ENCODE assay signal across 10 cellular contexts in genomic region chr6:160348552-160349441, GRCh38. TPM values are rescaled to one million over a fixed set of nuclear protein-coding genes. Genes with fewer than 3 reads are reported as not detected.
DNase-seq lines count a peak whose midpoint lies in the region; ATAC-seq and TF ChIP-seq lines count a peak whose summit lies in the region.
"Had no signal": no experiment of that assay in that cellular context is flagged by ENCODE, and none has a peak within 500 bp of the region (broad histone marks: within the 10 kb centered on the region; RNA-seq: fewer than 3 reads in every experiment).

No MANE protein-coding gene starts in this region.

- no peaks in the 10 kb centered on the region for H3K36me3 ChIP-seq in ACC112 (ENCODE audit: insufficient read depth, low read length)
- no peaks in the 10 kb centered on the region for H3K36me3 ChIP-seq in muscle layer of duodenum (ENCODE audit: control insufficient read depth in 1 of 2, insufficient read depth in 2 of 2, low read length in 2 of 2)
- H3K36me3 ChIP-seq: neutrophil had no signal

- no peak for ATAC-seq in GM21576 (IDR thresholded peaks at IDR 0.05; ENCODE audit: unreplicated experiment)

- peak; percentile 31 for DNase-seq in LoVo (ENCODE audit: low spot score)
- DNase-seq in epithelial cell of proximal tubule (ENCODE audit: low read depth) = no peak
- DNase-seq in NCI-H1417 (lab: John Stamatoyannopoulos, UW) = no peak
- no peak for DNase-seq in NCI-H2227 treated with DMSO at 0.1 percent for 48 hours (lab: John Stamatoyannopoulos, UW)
- DNase-seq in NCI-H526 treated with DMSO at 0.1 percent for 48 hours (lab: John Stamatoyannopoulos, UW) = no peak
- DNase-seq: SW 1271 had no signal

- H2AFZ ChIP-seq in ACC112 (ENCODE audit: low read length, unreplicated experiment) = peak overlapping the region; percentile 55

- TF ChIP-seq CTCF in epithelial cell of proximal tubule (conservative IDR thresholded peaks at IDR 0.05; ENCODE audit: low read depth, low read length) = peak; percentile 31

- H3K27ac ChIP-seq in ACC112 (ENCODE audit: low read depth, low read length) (no peak overlapping the region), muscle layer of duodenum (ENCODE audit: low read length) (no peak overlapping the region)
- H3K27ac ChIP-seq: neutrophil had no signal

- no peaks in the 10 kb centered on the region for H3K4me1 ChIP-seq in ACC112 (ENCODE audit: control insufficient read depth, insufficient read depth, low read length, unreplicated experiment)
- peaks cover 0 to 17% of the 10 kb centered on the region in 2 donors for H3K4me1 ChIP-seq in muscle layer of duodenum (ENCODE audit: control insufficient read depth in 1 of 2, insufficient read depth in 2 of 2, low read length in 2 of 2)

- peak overlapping the region; percentile 86 for H3K4me3 ChIP-seq in ACC112 (ENCODE audit: low read depth, low read length)
- H3K4me3 ChIP-seq in epithelial cell of proximal tubule (ENCODE audit: low read depth, low read length) = peak overlapping the region; percentile 66
- peak overlapping the region; percentile 57 to 78 for H3K4me3 ChIP-seq in muscle layer of duodenum (ENCODE audit: low read depth in 1 of 2, low read length in 2 of 2)

- H3K79me2 ChIP-seq in ACC112 (ENCODE audit: control insufficient read depth, insufficient read depth, low read length, unreplicated experiment) = no peaks in the 10 kb centered on the region

- H3K9me3 ChIP-seq in muscle layer of duodenum (ENCODE audit: control insufficient read depth in 1 of 2, low read length in 2 of 2) = no peaks in the 10 kb centered on the region
- H3K9me3 ChIP-seq: neutrophil had no signal

- H3K27me3 ChIP-seq in ACC112 (ENCODE audit: insufficient read depth, low read length) (peaks cover 9% of the 10 kb centered on the region; the same call in 1 of the 2 replicates), muscle layer of duodenum (ENCODE audit: low read depth, low read length) (no peaks in the 10 kb centered on the region)

RNA-seq across cellular contexts. Expression of gene SLC22A3, which starts 0.6 kb away (rescaled TPM):
- 2.2 and 4.2 TPM in 2 replicates for total RNA-seq in epithelial cell of proximal tubule
